Comparison of ENCODE assay signal across 12 cellular contexts in genomic region chr7:26653430-26653911, GRCh38.
DNase-seq lines count a peak whose midpoint lies in the region; ATAC-seq and TF ChIP-seq lines count a peak whose summit lies in the region.
"Had no signal": no experiment of that assay in that cellular context is flagged by ENCODE, and none has a peak within 500 bp of the region (broad histone marks: within the 10 kb centered on the region; RNA-seq: fewer than 3 reads in every experiment).

No MANE protein-coding gene starts in this region.

- H3K4me3 ChIP-seq in cardiac muscle cell = no peak overlapping the region
- no peak overlapping the region for H3K4me3 ChIP-seq in epithelial cell of esophagus (ENCODE audit: low read length)
- H3K4me3 ChIP-seq in transverse colon = no peak overlapping the region
- H3K4me3 ChIP-seq: upper lobe of left lung had no signal

- peaks cover 15% of the 10 kb centered on the region for H3K4me1 ChIP-seq in cardiac muscle cell (ENCODE audit: low read depth)
- no peaks in the 10 kb centered on the region for H3K4me1 ChIP-seq in transverse colon

- no peak for TF ChIP-seq EP300 in transverse colon (IDR thresholded peaks at IDR 0.05; ENCODE audit: low read depth)

- no peak overlapping the region for H3K27ac ChIP-seq in cardiac muscle cell
- no peak overlapping the region for H3K27ac ChIP-seq in transverse colon
- H3K27ac ChIP-seq: upper lobe of left lung had no signal

- no peaks in the 10 kb centered on the region for H3K27me3 ChIP-seq in cardiac muscle cell
- no peaks in the 10 kb centered on the region for H3K27me3 ChIP-seq in transverse colon
- H3K27me3 ChIP-seq: upper lobe of left lung had no signal

- ATAC-seq in Right ventricle myocardium inferior = no peak

- H3K9me3 ChIP-seq in cardiac muscle cell (ENCODE audit: low read depth) = no peaks in the 10 kb centered on the region
- H3K9me3 ChIP-seq in transverse colon = no peaks in the 10 kb centered on the region
- H3K9me3 ChIP-seq: upper lobe of left lung had no signal

- 47 to 48% methylated on average over 3 to 6 of the region's 6 CpGs for WGBS in transverse colon (ENCODE audit: low coverage in 1 of 2), 2 donors

- no peak for TF ChIP-seq POLR2A in transverse colon (IDR thresholded peaks at IDR 0.05)

- intact Hi-C loops in Right ventricle myocardium inferior (cut with DNase I) (no loop called here), transverse colon (cut with DNase I; ENCODE audit: low total_unique reads) (no loop called here)

- H3K36me3 ChIP-seq in cardiac muscle cell = no peaks in the 10 kb centered on the region
- no peaks in the 10 kb centered on the region for H3K36me3 ChIP-seq in transverse colon
- H3K36me3 ChIP-seq: upper lobe of left lung had no signal

- in situ Hi-C loops in transverse colon (cut with MboI; ENCODE audit: low pct_ligation_motif_present in 1 of 4, low pct_unique_long_range_greater_than_20kb in 1 of 4, low sequenced_read_pairs in 3 of 4) = loop anchor here (25.0 kb wide), 2 partner anchors 566 to 766 kb away; no protein-coding TSS in a partner anchor

- TF ChIP-seq CTCF in cardiac muscle cell (IDR thresholded peaks at IDR 0.05; ENCODE audit: low read depth, low read length) (no peak), epithelial cell of esophagus (IDR thresholded peaks at IDR 0.05; ENCODE audit: insufficient read depth, low read depth, low read length, missing control alignments) (no peak), transverse colon (IDR thresholded peaks at IDR 0.05) (no peak)

- DNase-seq in cardiac muscle cell (ENCODE audit: low read depth in 1 of 2, low spot score in 1 of 2) (peak; percentile 8 to 23), Right ventricle myocardium inferior (ENCODE audit: missing footprints) (no peak), NCI-H748 (lab: John Stamatoyannopoulos, UW; ENCODE audit: unreplicated experiment) (peak; percentile 90), epithelial cell of esophagus (ENCODE audit: low read depth) (peak; percentile 63), transverse colon (peak; percentile 68), putamen (ENCODE audit: low spot score) (no peak), COLO829 (ENCODE audit: low spot score) (no peak)
- no peak for DNase-seq in activated CD4-positive, CD25-positive, alpha-beta regulatory T cell (lab: John Stamatoyannopoulos, UW)
- DNase-seq: NCI-H524 treated with DMSO at 0.1 percent for 48 hours, occipital lobe, T-helper 9 cell, upper lobe of left lung had no signal

Comparison
In these comparisons a context has a peak if more than half of its experiments do, and no peak if none do; other contexts are left out.
1. DNase-seq: peak in cardiac muscle cell (2 of 2), NCI-H748 (single experiment), epithelial cell of esophagus (single experiment) and transverse colon (single experiment); none in Right ventricle myocardium inferior (single experiment), activated CD4-positive, CD25-positive, alpha-beta regulatory T cell (0 of 4), putamen (single experiment) and COLO829 (single experiment).